Comparison of ENCODE assay signal across 9 cellular contexts in genomic region chr1:159012495-159012894, GRCh38. TPM values are rescaled to one million over a fixed set of nuclear protein-coding genes. Genes with fewer than 3 reads are reported as not detected.
A peak's percentile ranks its signal among the peaks of the same experiment; 100 is the strongest.
DNase-seq lines count a peak whose midpoint lies in the region; ATAC-seq and TF ChIP-seq lines count a peak whose summit lies in the region.
"Had no signal": no experiment of that assay in that cellular context is flagged by ENCODE, and none has a peak within 500 bp of the region (broad histone marks: within the 10 kb centered on the region; RNA-seq: fewer than 3 reads in every experiment).

No MANE protein-coding gene starts in this region.

- no peaks in the 10 kb centered on the region for H3K36me3 ChIP-seq in breast epithelium

- no peaks in the 10 kb centered on the region for H3K9me3 Mint-ChIP-seq in CD14-positive monocyte
- H3K9me3 Mint-ChIP-seq in naive B cell = peaks cover 0 to 3% (median 0%) of the 10 kb centered on the region in 7 donors

- H3K4me1 Mint-ChIP-seq in CD14-positive monocyte (peaks cover 70% of the 10 kb centered on the region), naive B cell (peaks cover 65 to 78% (median 67%) of the 10 kb centered on the region in 3 donors)

- TF ChIP-seq POLR2A in Raji (IDR thresholded peaks at IDR 0.05; ENCODE audit: insufficient read depth, low read depth, low read length) (peak; percentile 41; the same call in 1 of the 2 replicates), breast epithelium (IDR thresholded peaks at IDR 0.05) (no peak)

- H3K4me1 ChIP-seq in breast epithelium = no peaks in the 10 kb centered on the region

- H3K27me3 ChIP-seq in breast epithelium = no peaks in the 10 kb centered on the region

- H3K27ac Mint-ChIP-seq in CD14-positive monocyte = peak overlapping the region; percentile 87 to 95 (median 92)
- peak overlapping the region; percentile 53 to 96 (median 94) for H3K27ac Mint-ChIP-seq in naive B cell

- intact Hi-C loops in CD14-positive monocyte (cut with micrococcal nuclease) = loop anchor here (5.0 kb wide), 2 partner anchors 60 to 180 kb away; partner anchors contain the start of gene MNDA (in 1 of the 2)
- intact Hi-C loops in breast epithelium (cut with DNase I; ENCODE audit: low total_unique reads) = no loop called here

- H3K27me3 Mint-ChIP-seq in CD14-positive monocyte (ENCODE audit: low read depth in 3 of 3) = peaks cover 0 to 1% (median 0%) of the 10 kb centered on the region in 3 donors
- H3K27me3 Mint-ChIP-seq in naive B cell = no peaks in the 10 kb centered on the region

- no peak for DNase-seq in CD14-positive monocyte (ENCODE audit: low spot score)
- no peak for DNase-seq in breast epithelium (ENCODE audit: low spot score in 2 of 2)
- DNase-seq in naive B cell = peak; percentile 25
- no peak for DNase-seq in NCI-H2227 (lab: John Stamatoyannopoulos, UW; ENCODE audit: unreplicated experiment)

- ATAC-seq in GM21360 (IDR thresholded peaks at IDR 0.05; ENCODE audit: unreplicated experiment) = peak; percentile 30
- ATAC-seq in naive B cell (ENCODE audit: low read depth in 2 of 2) = peak; percentile 16 to 18
- no peak for ATAC-seq in HG02763 (IDR thresholded peaks at IDR 0.05; ENCODE audit: unreplicated experiment)
- no peak for ATAC-seq in HG02571 (IDR thresholded peaks at IDR 0.05; ENCODE audit: unreplicated experiment)

- H3K4me3 ChIP-seq in breast epithelium = peak overlapping the region; percentile 55 to 69 (median 62)

- peak overlapping the region; percentile 42 to 85 for H3K27ac ChIP-seq in breast epithelium

- TF ChIP-seq CTCF in CD14-positive monocyte (IDR thresholded peaks at IDR 0.05) (no peak), breast epithelium (IDR thresholded peaks at IDR 0.05) (no peak)

- peak overlapping the region; percentile 83 to 95 for H3K4me3 Mint-ChIP-seq in CD14-positive monocyte
- H3K4me3 Mint-ChIP-seq in naive B cell = peak overlapping the region; percentile 86 to 97 (median 95)
- H3K4me3 Mint-ChIP-seq: neural crest cell had no signal

- H3K9me3 ChIP-seq in breast epithelium = no peaks in the 10 kb centered on the region

- peaks cover 33 to 36% of the 10 kb centered on the region in 2 donors for H3K36me3 Mint-ChIP-seq in CD14-positive monocyte
- H3K36me3 Mint-ChIP-seq in naive B cell = peaks cover 48 to 55% of the 10 kb centered on the region in 2 donors

RNA-seq across cellular contexts. Expression of gene IFI16, which starts 2.8 kb away (rescaled TPM):
- polyA plus RNA-seq in CD14-positive monocyte (10 to 100 TPM; 64.8 to 99.7 TPM), naive B cell (ENCODE audit: low read depth in 6 of 6) (100 to 1,000 TPM; 143 to 262 (median 206) TPM)
- 100 to 1,000 TPM in 2 of 3 donors, 10 to 100 TPM in 1; 96.2 to 132 (median 109) TPM for total RNA-seq in breast epithelium

Comparison
In these comparisons a context has a peak if more than half of its experiments do, and no peak if none do; other contexts are left out.
1. ATAC-seq: peak in GM21360 (single experiment) and naive B cell (2 of 2); none in HG02763 (single experiment) and HG02571 (single experiment).